9 cellular contexts compared by ENCODE assay signal in the genomic region with DNA sequence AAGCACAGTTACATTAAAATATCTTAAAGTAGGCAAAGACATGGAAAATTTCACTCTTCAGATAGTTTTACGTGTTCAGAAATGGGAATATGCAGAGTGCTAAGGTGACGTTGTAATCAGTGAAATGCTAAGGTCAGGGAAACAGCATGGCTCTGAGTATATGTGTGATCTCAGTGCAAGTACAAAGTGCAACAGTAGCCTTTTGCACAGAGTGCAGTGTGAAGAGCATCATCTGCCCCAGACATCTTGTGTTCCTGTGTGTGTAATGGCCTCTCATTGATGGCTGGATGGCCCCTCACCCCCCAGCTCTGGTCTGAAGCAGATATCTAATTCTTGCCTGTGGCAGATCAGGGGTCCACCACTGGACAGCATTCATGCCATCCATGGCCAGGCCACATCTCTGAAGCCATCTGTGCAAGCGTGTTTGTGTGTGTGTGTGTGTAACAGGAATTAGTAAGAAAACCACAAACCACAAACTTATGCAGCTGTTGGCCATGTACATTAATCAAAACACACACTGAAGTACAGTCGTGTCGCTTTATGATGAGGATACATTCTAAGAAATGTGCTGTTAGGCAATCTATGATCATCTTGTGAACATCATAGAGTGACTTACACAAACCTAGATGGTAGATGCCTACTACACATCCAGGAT.
DNase-seq lines count a peak whose midpoint lies in the region; ATAC-seq, FAIRE-seq and TF ChIP-seq lines count a peak whose summit lies in the region.
"Had no signal": no experiment of that assay in that cellular context is flagged by ENCODE, and none has a peak within 500 bp of the region (broad histone marks: within the 10 kb centered on the region; RNA-seq: fewer than 3 reads in every experiment).

No MANE protein-coding gene starts in this region.

- H3K4me3 ChIP-seq in GM06990 (replicated peaks; ENCODE audit: low read depth, low read length) (no peak overlapping the region), Loucy (ENCODE audit: low read length, poor library complexity, severe bottlenecking) (peak overlapping the region; percentile 5), astrocyte of the spinal cord (ENCODE audit: low read depth, low read length) (no peak overlapping the region), pancreas (no peak overlapping the region)

- no peak overlapping the region for H3K9ac ChIP-seq in Loucy (ENCODE audit: low read depth, low read length, poor library complexity, severe bottlenecking)

- H3K4me2 ChIP-seq in Loucy (ENCODE audit: low read depth, low read length, poor library complexity, severe bottlenecking) = peak overlapping the region; percentile 32

- H2AFZ ChIP-seq in Loucy (ENCODE audit: low read length) = no peak overlapping the region

- H3K36me3 ChIP-seq in GM06990 (ENCODE audit: control insufficient read depth, insufficient read depth, low read length) = peaks cover 2% of the 10 kb centered on the region; the same call in 1 of the 2 replicates
- H3K36me3 ChIP-seq in Loucy (ENCODE audit: insufficient read depth, low read length) = no peaks in the 10 kb centered on the region
- peaks cover 0 to 13% (median 0%) of the 10 kb centered on the region in 3 donors for H3K36me3 ChIP-seq in pancreas

- H3K4me1 ChIP-seq in Loucy (ENCODE audit: insufficient read depth, low read length, poor library complexity, severe bottlenecking) (peaks cover 27% of the 10 kb centered on the region), pancreas (peaks cover 6 to 25% (median 17%) of the 10 kb centered on the region in 3 donors)

- no peak overlapping the region for H3K27ac ChIP-seq in pancreas

- no peaks in the 10 kb centered on the region for H3K79me2 ChIP-seq in Loucy (ENCODE audit: insufficient read depth, low read length)

- WGBS in pancreas, 2 donors = 67 to 70% methylated on average over 5 of the region's 5 CpGs

- DNase-seq in GM06990 (ENCODE audit: extremely low read depth, insufficient read length) = peak; percentile 19
- DNase-seq in astrocyte of the spinal cord (ENCODE audit: low read depth, low spot score) = peak; percentile 13
- no peak for DNase-seq in pancreas
- DNase-seq in NCI-H345 treated with DMSO at 0.1 percent for 48 hours (lab: John Stamatoyannopoulos, UW; ENCODE audit: unreplicated experiment) = no peak
- DNase-seq in cortex of kidney (lab: John Stamatoyannopoulos, UW) = no peak
- DNase-seq: retina had no signal

- no peaks in the 10 kb centered on the region for H3K27me3 ChIP-seq in GM06990 (replicated peaks; ENCODE audit: control insufficient read depth, insufficient read depth, low read length)
- no peaks in the 10 kb centered on the region for H3K27me3 ChIP-seq in Loucy (ENCODE audit: insufficient read depth, low read length, poor library complexity, severe bottlenecking)
- H3K27me3 ChIP-seq in pancreas = no peaks in the 10 kb centered on the region

- H3F3A ChIP-seq in Loucy (ENCODE audit: low read depth) = no peaks in the 10 kb centered on the region

- H4K20me1 ChIP-seq in Loucy (ENCODE audit: insufficient read depth, low read length, poor library complexity, severe bottlenecking) = no peaks in the 10 kb centered on the region

- TF ChIP-seq CTCF in GM06990 (IDR thresholded peaks at IDR 0.05; ENCODE audit: insufficient read depth, low read length, poor library complexity, severe bottlenecking) = no peak
- TF ChIP-seq CTCF in Loucy (conservative IDR thresholded peaks at IDR 0.05; ENCODE audit: low read length) = no peak
- TF ChIP-seq CTCF in astrocyte of the spinal cord (IDR thresholded peaks at IDR 0.05; ENCODE audit: low read depth, low read length) = no peak
- no peak for TF ChIP-seq CTCF in pancreas (IDR thresholded peaks at IDR 0.05)

- ATAC-seq in pancreas (peak in 3 of 4 donors; percentile 23 to 28 (median 27)), GM21786 (IDR thresholded peaks at IDR 0.05; ENCODE audit: unreplicated experiment) (no peak)
- ATAC-seq: SK-N-SH treated with all-trans-retinoic acid at 6 μM for 48 hours had no signal

- no peaks in the 10 kb centered on the region for H3K9me3 ChIP-seq in Loucy (ENCODE audit: insufficient read depth, low read depth, low read length)
- no peaks in the 10 kb centered on the region for H3K9me3 ChIP-seq in pancreas

- in situ Hi-C loops in astrocyte of the spinal cord (cut with HindIII; ENCODE audit: low sequenced_read_pairs) = no loop called here

- no peak for FAIRE-seq in pancreas (lab: Jason Lieb, UNC)

- H3K9me2 ChIP-seq in Loucy (replicated peaks; ENCODE audit: low read depth, low read length) = no peaks in the 10 kb centered on the region

- intact Hi-C loops in pancreas (cut with DNase I) = no loop called here

Comparison
In these comparisons a context has a peak if more than half of its experiments do, and no peak if none do; other contexts are left out.
1. DNase-seq: peak in GM06990 (single experiment) and astrocyte of the spinal cord (single experiment); none in pancreas (0 of 6), NCI-H345 treated with DMSO at 0.1 percent for 48 hours (single experiment) and cortex of kidney (single experiment).